Comparison of ENCODE assay signal across 1 cellular context in genomic region chr22:27531782-27532530, GRCh38.
TF ChIP-seq lines count a peak whose summit lies in the region.

No MANE protein-coding gene starts in this region.

TF ChIP-seq in H1, 55 proteins besides CTCF, POLR2A, EP300 and RAD21 (continued from another document):
- TF ChIP-seq USF2 (IDR thresholded peaks at IDR 0.05; ENCODE audit: low read length): no peak
- no peak for TF ChIP-seq KDM4A (IDR thresholded peaks at IDR 0.05; ENCODE audit: low read depth, low read length, severe bottlenecking)
- no peak for TF ChIP-seq TAF1 (IDR thresholded peaks at IDR 0.05; ENCODE audit: low read depth, low read length)
- no peak for TF ChIP-seq SUZ12 (IDR thresholded peaks at IDR 0.05; ENCODE audit: low read length)
TF ChIP-seq in H1: peak in this region for 0.
